In the genomic region with DNA sequence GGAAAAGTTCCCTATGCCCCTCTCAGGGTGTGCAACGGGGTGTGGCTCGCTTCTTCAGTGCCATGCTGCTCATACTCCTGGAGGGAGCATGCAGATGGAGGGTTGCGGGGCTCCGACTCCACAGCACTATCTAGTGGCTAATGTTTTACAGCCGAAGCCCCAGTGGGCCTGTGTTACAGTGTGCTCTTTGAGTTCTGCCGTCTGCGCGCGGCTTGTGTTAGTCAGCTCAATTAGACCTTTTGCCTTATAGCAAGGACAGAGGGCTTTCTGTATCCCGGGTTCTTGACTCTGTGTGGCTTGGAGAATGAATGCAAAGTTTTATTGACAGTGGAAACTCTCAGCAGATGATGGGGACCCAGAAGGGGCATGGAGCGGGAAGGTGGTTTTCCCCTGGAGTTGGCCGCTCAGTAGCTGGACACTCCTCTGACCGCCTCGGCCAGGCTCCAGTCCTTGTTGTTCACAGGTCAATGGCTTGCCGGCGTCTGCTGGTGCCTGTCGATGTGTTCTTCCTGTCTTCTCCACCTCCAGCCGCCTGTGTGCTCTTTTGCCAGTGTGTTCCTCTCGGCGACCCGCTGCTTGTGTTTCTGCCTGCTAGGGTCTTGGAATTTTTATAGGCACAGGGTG, we compare ENCODE assay signal across 1 cellular context.
TF ChIP-seq lines count a peak whose summit lies in the region.

No MANE protein-coding gene starts in this region.

TF ChIP-seq in HepG2, 621 proteins besides CTCF, POLR2A, EP300 and RAD21 (continued from another document):
- TF ChIP-seq, protein P1, sequence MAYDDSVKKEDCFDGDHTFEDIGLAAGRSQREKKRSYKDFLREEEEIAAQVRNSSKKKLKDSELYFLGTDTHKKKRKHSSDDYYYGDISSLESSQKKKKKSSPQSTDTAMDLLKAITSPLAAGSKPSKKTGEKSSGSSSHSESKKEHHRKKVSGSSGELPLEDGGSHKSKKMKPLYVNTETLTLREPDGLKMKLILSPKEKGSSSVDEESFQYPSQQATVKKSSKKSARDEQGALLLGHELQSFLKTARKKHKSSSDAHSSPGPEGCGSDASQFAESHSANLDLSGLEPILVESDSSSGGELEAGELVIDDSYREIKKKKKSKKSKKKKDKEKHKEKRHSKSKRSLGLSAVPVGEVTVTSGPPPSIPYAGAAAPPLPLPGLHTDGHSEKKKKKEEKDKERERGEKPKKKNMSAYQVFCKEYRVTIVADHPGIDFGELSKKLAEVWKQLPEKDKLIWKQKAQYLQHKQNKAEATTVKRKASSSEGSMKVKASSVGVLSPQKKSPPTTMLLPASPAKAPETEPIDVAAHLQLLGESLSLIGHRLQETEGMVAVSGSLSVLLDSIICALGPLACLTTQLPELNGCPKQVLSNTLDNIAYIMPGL (CRISPR knock-in tag; IDR thresholded peaks at IDR 0.05; ENCODE audit: borderline replicate concordance in 1 of 2, low read depth in 1 of 2): 0 out of 4 replicates have a peak, but pooled peaks of 1 of the 2 experiments have one; percentile 57
- no peak for TF ChIP-seq MAFF (IDR thresholded peaks at IDR 0.05; ENCODE audit: low read depth, low read length)
- TF ChIP-seq DPF2 (CRISPR knock-in tag; IDR thresholded peaks at IDR 0.05; ENCODE audit: borderline replicate concordance, low read depth): no peak
- TF ChIP-seq ZNF800 (CRISPR knock-in tag; IDR thresholded peaks at IDR 0.05): 0 out of 2 replicates have a peak, but pooled peaks have one; percentile 29
- no peak for TF ChIP-seq ZNF850 (CRISPR knock-in tag; conservative IDR thresholded peaks at IDR 0.05)
- TF ChIP-seq, protein P2, sequence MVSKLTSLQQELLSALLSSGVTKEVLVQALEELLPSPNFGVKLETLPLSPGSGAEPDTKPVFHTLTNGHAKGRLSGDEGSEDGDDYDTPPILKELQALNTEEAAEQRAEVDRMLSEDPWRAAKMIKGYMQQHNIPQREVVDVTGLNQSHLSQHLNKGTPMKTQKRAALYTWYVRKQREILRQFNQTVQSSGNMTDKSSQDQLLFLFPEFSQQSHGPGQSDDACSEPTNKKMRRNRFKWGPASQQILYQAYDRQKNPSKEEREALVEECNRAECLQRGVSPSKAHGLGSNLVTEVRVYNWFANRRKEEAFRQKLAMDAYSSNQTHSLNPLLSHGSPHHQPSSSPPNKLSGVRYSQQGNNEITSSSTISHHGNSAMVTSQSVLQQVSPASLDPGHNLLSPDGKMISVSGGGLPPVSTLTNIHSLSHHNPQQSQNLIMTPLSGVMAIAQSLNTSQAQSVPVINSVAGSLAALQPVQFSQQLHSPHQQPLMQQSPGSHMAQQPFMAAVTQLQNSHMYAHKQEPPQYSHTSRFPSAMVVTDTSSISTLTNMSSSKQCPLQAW (CRISPR knock-in tag; IDR thresholded peaks at IDR 0.05): 0 out of 2 replicates have a peak, but pooled peaks have one; percentile 26
- no peak for TF ChIP-seq TEAD2 (CRISPR knock-in tag; IDR thresholded peaks at IDR 0.05)
- no peak for TF ChIP-seq KLF9 (CRISPR knock-in tag; IDR thresholded peaks at IDR 0.05; ENCODE audit: low read depth)
- TF ChIP-seq ZMYM4 (CRISPR knock-in tag; IDR thresholded peaks at IDR 0.05): 0 out of 2 replicates have a peak, but pooled peaks have one; percentile 28
- TF ChIP-seq, protein P3, sequence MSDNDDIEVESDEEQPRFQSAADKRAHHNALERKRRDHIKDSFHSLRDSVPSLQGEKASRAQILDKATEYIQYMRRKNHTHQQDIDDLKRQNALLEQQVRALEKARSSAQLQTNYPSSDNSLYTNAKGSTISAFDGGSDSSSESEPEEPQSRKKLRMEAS (IDR thresholded peaks at IDR 0.05): no peak; the same call in 1 of the 2 replicates
- TF ChIP-seq, protein P4, sequence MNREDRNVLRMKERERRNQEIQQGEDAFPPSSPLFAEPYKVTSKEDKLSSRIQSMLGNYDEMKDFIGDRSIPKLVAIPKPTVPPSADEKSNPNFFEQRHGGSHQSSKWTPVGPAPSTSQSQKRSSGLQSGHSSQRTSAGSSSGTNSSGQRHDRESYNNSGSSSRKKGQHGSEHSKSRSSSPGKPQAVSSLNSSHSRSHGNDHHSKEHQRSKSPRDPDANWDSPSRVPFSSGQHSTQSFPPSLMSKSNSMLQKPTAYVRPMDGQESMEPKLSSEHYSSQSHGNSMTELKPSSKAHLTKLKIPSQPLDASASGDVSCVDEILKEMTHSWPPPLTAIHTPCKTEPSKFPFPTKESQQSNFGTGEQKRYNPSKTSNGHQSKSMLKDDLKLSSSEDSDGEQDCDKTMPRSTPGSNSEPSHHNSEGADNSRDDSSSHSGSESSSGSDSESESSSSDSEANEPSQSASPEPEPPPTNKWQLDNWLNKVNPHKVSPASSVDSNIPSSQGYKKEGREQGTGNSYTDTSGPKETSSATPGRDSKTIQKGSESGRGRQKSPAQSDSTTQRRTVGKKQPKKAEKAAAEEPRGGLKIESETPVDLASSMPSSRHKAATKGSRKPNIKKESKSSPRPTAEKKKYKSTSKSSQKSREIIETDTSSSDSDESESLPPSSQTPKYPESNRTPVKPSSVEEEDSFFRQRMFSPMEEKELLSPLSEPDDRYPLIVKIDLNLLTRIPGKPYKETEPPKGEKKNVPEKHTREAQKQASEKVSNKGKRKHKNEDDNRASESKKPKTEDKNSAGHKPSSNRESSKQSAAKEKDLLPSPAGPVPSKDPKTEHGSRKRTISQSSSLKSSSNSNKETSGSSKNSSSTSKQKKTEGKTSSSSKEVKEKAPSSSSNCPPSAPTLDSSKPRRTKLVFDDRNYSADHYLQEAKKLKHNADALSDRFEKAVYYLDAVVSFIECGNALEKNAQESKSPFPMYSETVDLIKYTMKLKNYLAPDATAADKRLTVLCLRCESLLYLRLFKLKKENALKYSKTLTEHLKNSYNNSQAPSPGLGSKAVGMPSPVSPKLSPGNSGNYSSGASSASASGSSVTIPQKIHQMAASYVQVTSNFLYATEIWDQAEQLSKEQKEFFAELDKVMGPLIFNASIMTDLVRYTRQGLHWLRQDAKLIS (CRISPR knock-in tag; IDR thresholded peaks at IDR 0.05): no peak
- 0 out of 2 replicates have a peak, but pooled peaks have one; percentile 25 for TF ChIP-seq ZNF878 (CRISPR knock-in tag; IDR thresholded peaks at IDR 0.05)
- no peak for TF ChIP-seq ZNF34 (CRISPR knock-in tag; IDR thresholded peaks at IDR 0.05; ENCODE audit: borderline replicate concordance)
- TF ChIP-seq XRCC5 (optimal IDR thresholded peaks at IDR 0.05; ENCODE audit: low read length): peak; percentile 81
